In genomic region chr10:75000748-75001321, GRCh38 we compare ENCODE assay signal across 10 cellular contexts.
DNase-seq lines count a peak whose midpoint lies in the region; ATAC-seq lines count a peak whose summit lies in the region.
"Had no signal": no experiment of that assay in that cellular context is flagged by ENCODE, and none has a peak within 500 bp of the region (broad histone marks: within the 10 kb centered on the region; RNA-seq: fewer than 3 reads in every experiment).

No MANE protein-coding gene starts in this region.

- ATAC-seq in activated T-cell treated with anti-CD3 and anti-CD28 coated beads, Interleukin-2, amount 50 U/mL, for 72 hours (replicated peaks in 1 of 2) = peak; percentile 13 to 28
- ATAC-seq in GM21723 (IDR thresholded peaks at IDR 0.05; ENCODE audit: unreplicated experiment) = peak; percentile 87
- ATAC-seq in HG03442 (IDR thresholded peaks at IDR 0.05; ENCODE audit: unreplicated experiment) = peak; percentile 70

- H3K4me3 Mint-ChIP-seq in activated T-cell treated with anti-CD3 and anti-CD28 coated beads, Interleukin-2, amount 50 U/mL, for 72 hours = peak overlapping the region; percentile 11 to 34
- H3K4me3 Mint-ChIP-seq in stimulated activated naive CD8-positive, alpha-beta T cell treated with anti-CD3 and anti-CD28 coated beads, Interleukin-15, Interleukin-2, amounts not matched to agents 100 ng/mL and 50 ng/mL, for 24 hours = peak overlapping the region; percentile 28
- H3K4me3 Mint-ChIP-seq: central memory CD8-positive, alpha-beta T cell had no signal

- no peaks in the 10 kb centered on the region for H3K9me3 Mint-ChIP-seq in activated T-cell treated with anti-CD3 and anti-CD28 coated beads, Interleukin-2, amount 50 U/mL, for 72 hours
- no peaks in the 10 kb centered on the region for H3K9me3 Mint-ChIP-seq in stimulated activated naive CD8-positive, alpha-beta T cell treated with anti-CD3 and anti-CD28 coated beads, Interleukin-15, Interleukin-2, amounts not matched to agents 100 ng/mL and 50 ng/mL, for 24 hours
- H3K9me3 Mint-ChIP-seq: central memory CD8-positive, alpha-beta T cell had no signal

- peaks cover 23% of the 10 kb centered on the region for H3K4me1 Mint-ChIP-seq in activated T-cell treated with anti-CD3 and anti-CD28 coated beads, Interleukin-2, amount 50 U/mL, for 72 hours (ENCODE audit: low read depth)
- H3K4me1 Mint-ChIP-seq in stimulated activated naive CD8-positive, alpha-beta T cell treated with anti-CD3 and anti-CD28 coated beads, Interleukin-15, Interleukin-2, amounts not matched to agents 100 ng/mL and 50 ng/mL, for 24 hours (ENCODE audit: low read depth) = peaks cover 23% of the 10 kb centered on the region
- H3K4me1 Mint-ChIP-seq: central memory CD8-positive, alpha-beta T cell had no signal

- H3K27me3 Mint-ChIP-seq in activated T-cell treated with anti-CD3 and anti-CD28 coated beads, Interleukin-2, amount 50 U/mL, for 72 hours (ENCODE audit: low read depth) = no peaks in the 10 kb centered on the region
- no peaks in the 10 kb centered on the region for H3K27me3 Mint-ChIP-seq in stimulated activated naive CD8-positive, alpha-beta T cell treated with anti-CD3 and anti-CD28 coated beads, Interleukin-15, Interleukin-2, amounts not matched to agents 100 ng/mL and 50 ng/mL, for 24 hours
- H3K27me3 Mint-ChIP-seq: central memory CD8-positive, alpha-beta T cell had no signal

- H3K27ac Mint-ChIP-seq in activated T-cell treated with anti-CD3 and anti-CD28 coated beads, Interleukin-2, amount 50 U/mL, for 72 hours = no peak overlapping the region
- peak overlapping the region; percentile 55 for H3K27ac Mint-ChIP-seq in stimulated activated naive CD8-positive, alpha-beta T cell treated with anti-CD3 and anti-CD28 coated beads, Interleukin-15, Interleukin-2, amounts not matched to agents 100 ng/mL and 50 ng/mL, for 24 hours

- H3K36me3 Mint-ChIP-seq in activated T-cell treated with anti-CD3 and anti-CD28 coated beads, Interleukin-2, amount 50 U/mL, for 72 hours (ENCODE audit: insufficient read depth in 2 of 2) = peaks cover under 1 to 3% of the 10 kb centered on the region in 2 donors
- H3K36me3 Mint-ChIP-seq in stimulated activated naive CD8-positive, alpha-beta T cell treated with anti-CD3 and anti-CD28 coated beads, Interleukin-15, Interleukin-2, amounts not matched to agents 100 ng/mL and 50 ng/mL, for 24 hours (ENCODE audit: low read depth) = peaks cover 11% of the 10 kb centered on the region

- no peak for DNase-seq in activated T-cell treated with anti-CD3 and anti-CD28 coated beads, Interleukin-2, amount 50 U/mL, for 72 hours
- no peak for DNase-seq in activated T-cell treated with anti-CD3 and anti-CD28 coated beads, Interleukin-2, amount 50 U/mL, for 48 hours
- DNase-seq in NCI-H2196 treated with DMSO at 0.1 percent for 48 hours (lab: John Stamatoyannopoulos, UW; ENCODE audit: unreplicated experiment) (no peak), NCI-H2196 (lab: John Stamatoyannopoulos, UW; ENCODE audit: unreplicated experiment) (no peak)
- DNase-seq in central memory CD4-positive, alpha-beta T cell = no peak
- DNase-seq: upper lobe of left lung had no signal

Comparison
In these comparisons a context has a peak if more than half of its experiments do, and no peak if none do; other contexts are left out.
1. ATAC-seq: peak in every context shown above with its lines; median percentile 87 in GM21723; 70 in HG03442; 20 in activated T-cell treated with anti-CD3 and anti-CD28 coated beads, Interleukin-2, amount 50 U/mL, for 72 hours.